In genomic region chr17:76238847-76239537, GRCh38 we compare ENCODE assay signal across 11 cellular contexts. TPM values are rescaled to one million over a fixed set of nuclear protein-coding genes. Genes with fewer than 3 reads are reported as not detected.
DNase-seq lines count a peak whose midpoint lies in the region; ATAC-seq, FAIRE-seq and TF ChIP-seq lines count a peak whose summit lies in the region.
"Had no signal": no experiment of that assay in that cellular context is flagged by ENCODE, and none has a peak within 500 bp of the region (broad histone marks: within the 10 kb centered on the region; RNA-seq: fewer than 3 reads in every experiment).

No MANE protein-coding gene starts in this region.

- POLR2A ChIA-PET in A549 (lab: Yijun Ruan, JAX) = interaction anchor here (0.6 to 1.3 kb wide), 3 partner anchors 13 to 639 kb away, joined by 3 to 6 read pairs (median 4); partner anchors contain the start of gene MRPL38
- POLR2A ChIA-PET in naive thymus-derived CD4-positive, alpha-beta T cell (lab: Charles Lee) = interaction anchor here (0.6 to 3.8 kb wide), 20 partner anchors 8 to 108 kb away, joined by 3 to 26 read pairs (median 8); partner anchors contain the start of gene UBALD2

- TF ChIP-seq EP300 in A549 (IDR thresholded peaks at IDR 0.05) = no peak

- peak overlapping the region; percentile 81 for H3K4me2 ChIP-seq in A549

- H3K9me3 ChIP-seq in A549 (no peaks in the 10 kb centered on the region), tibial artery (no peaks in the 10 kb centered on the region)
- no peaks in the 10 kb centered on the region for H3K9me3 ChIP-seq in naive thymus-derived CD4-positive, alpha-beta T cell (ENCODE audit: control insufficient read depth in 2 of 3, low read length in 3 of 3)

- peak overlapping the region; percentile 43 for H3K4me3 Mint-ChIP-seq in activated naive CD8-positive, alpha-beta T cell treated with anti-CD3 and anti-CD28 coated beads, Interleukin-2, amount 50 U/mL, for 24 hours
- peak overlapping the region; percentile 84 to 96 (median 88) for H3K4me3 Mint-ChIP-seq in naive thymus-derived CD4-positive, alpha-beta T cell

- DNase-seq in A549 (ENCODE audit: low read depth in 1 of 2, low spot score in 1 of 2) (no peak), OCI-M2 (lab: John Stamatoyannopoulos, UW; ENCODE audit: unreplicated experiment) (no peak), tibial artery (no peak), HCEC 1CT (no peak)
- no peak for DNase-seq in activated naive CD8-positive, alpha-beta T cell treated with anti-CD3 and anti-CD28 coated beads, Interleukin-2, amount 50 U/mL, for 24 hours
- DNase-seq in naive thymus-derived CD4-positive, alpha-beta T cell = no peak
- DNase-seq: NCI-H1105 treated with DMSO at 0.1 percent for 48 hours had no signal

- TF ChIP-seq RAD21 in A549 (conservative IDR thresholded peaks at IDR 0.05 in 1 of 2, IDR thresholded peaks at IDR 0.05 in 1 of 2) = no peak

- peak overlapping the region in 1 of 2 experiments; percentile 84; a peak in 3 of 6 replicates for H3K27ac ChIP-seq in A549
- peak overlapping the region; percentile 78 for H3K27ac ChIP-seq in naive thymus-derived CD4-positive, alpha-beta T cell (ENCODE audit: low read depth, low read length)
- H3K27ac ChIP-seq in tibial artery = no peak overlapping the region

- intact Hi-C loops in naive thymus-derived CD4-positive, alpha-beta T cell (cut with micrococcal nuclease) = loop anchor here (2.0 to 5.0 kb wide), 3 partner anchors 20 to 46 kb away; no protein-coding TSS in a partner anchor
- intact Hi-C loops in tibial artery (cut with DNase I; ENCODE audit: low total_unique reads) = no loop called here

- no peaks in the 10 kb centered on the region for H3K36me3 ChIP-seq in naive thymus-derived CD4-positive, alpha-beta T cell (ENCODE audit: control insufficient read depth in 2 of 3, insufficient read depth in 3 of 3, low read length in 3 of 3)
- H3K36me3 ChIP-seq in tibial artery = no peaks in the 10 kb centered on the region

- ATAC-seq in A549 (no peak), GM21447 (IDR thresholded peaks at IDR 0.05; ENCODE audit: unreplicated experiment) (no peak)
- no peak for ATAC-seq in activated naive CD8-positive, alpha-beta T cell treated with anti-CD3 and anti-CD28 coated beads, Interleukin-2, amount 50 U/mL, for 24 hours
- no peak for ATAC-seq in naive thymus-derived CD4-positive, alpha-beta T cell
- ATAC-seq: Panc1 had no signal

- peaks cover 60% of the 10 kb centered on the region for H3K4me1 Mint-ChIP-seq in activated naive CD8-positive, alpha-beta T cell treated with anti-CD3 and anti-CD28 coated beads, Interleukin-2, amount 50 U/mL, for 24 hours
- H3K4me1 Mint-ChIP-seq in naive thymus-derived CD4-positive, alpha-beta T cell = peaks cover 23 to 73% (median 69%) of the 10 kb centered on the region in 7 donors

- TF ChIP-seq CTCF in A549 (IDR thresholded peaks at IDR 0.05) (no peak), tibial artery (IDR thresholded peaks at IDR 0.05) (no peak)

- no peaks in the 10 kb centered on the region for H3K27me3 ChIP-seq in naive thymus-derived CD4-positive, alpha-beta T cell (ENCODE audit: control insufficient read depth in 2 of 2, insufficient read depth in 2 of 2, low read length in 2 of 2)
- H3K27me3 ChIP-seq in tibial artery = peaks cover 0 to 40% of the 10 kb centered on the region in 2 donors

- H3K27ac Mint-ChIP-seq in activated naive CD8-positive, alpha-beta T cell treated with anti-CD3 and anti-CD28 coated beads, Interleukin-2, amount 50 U/mL, for 24 hours = peak overlapping the region; percentile 59
- peak overlapping the region; percentile 79 to 92 (median 88) for H3K27ac Mint-ChIP-seq in naive thymus-derived CD4-positive, alpha-beta T cell

- CTCF ChIA-PET in A549 (lab: Yijun Ruan, JAX) = interaction anchor here (1.2 to 3.3 kb wide), 6 partner anchors 10 to 96 kb away, joined by 3 to 22 read pairs (median 5); no protein-coding TSS in a partner anchor
- CTCF ChIA-PET in naive thymus-derived CD4-positive, alpha-beta T cell (lab: Charles Lee) = interaction anchor here (0.8 to 2.6 kb wide), 6 partner anchors 40 to 116 kb away, joined by 3 to 11 read pairs (median 3); no protein-coding TSS in a partner anchor

- no peaks in the 10 kb centered on the region for H3K9me3 Mint-ChIP-seq in activated naive CD8-positive, alpha-beta T cell treated with anti-CD3 and anti-CD28 coated beads, Interleukin-2, amount 50 U/mL, for 24 hours
- H3K9me3 Mint-ChIP-seq in naive thymus-derived CD4-positive, alpha-beta T cell = peaks cover 0 to 3% (median 0%) of the 10 kb centered on the region in 11 donors

- WGBS in A549 (ENCODE audit: missing lambda C conversion rate) = 79% methylated on average over 11 of the region's 11 CpGs

- no peaks in the 10 kb centered on the region for H3K27me3 Mint-ChIP-seq in activated naive CD8-positive, alpha-beta T cell treated with anti-CD3 and anti-CD28 coated beads, Interleukin-2, amount 50 U/mL, for 24 hours
- H3K27me3 Mint-ChIP-seq in naive thymus-derived CD4-positive, alpha-beta T cell = peaks cover 0 to 4% (median 0%) of the 10 kb centered on the region in 5 donors

- H3K4me3 ChIP-seq in A549 = no peak overlapping the region; the same call in 2 of the 3 replicates
- H3K4me3 ChIP-seq in naive thymus-derived CD4-positive, alpha-beta T cell (ENCODE audit: low read length) = no peak overlapping the region
- H3K4me3 ChIP-seq in tibial artery = no peak overlapping the region

- H3K36me3 Mint-ChIP-seq in activated naive CD8-positive, alpha-beta T cell treated with anti-CD3 and anti-CD28 coated beads, Interleukin-2, amount 50 U/mL, for 24 hours (ENCODE audit: low read depth) = peaks cover 3% of the 10 kb centered on the region
- peaks cover 0 to 33% (median 4%) of the 10 kb centered on the region in 5 donors for H3K36me3 Mint-ChIP-seq in naive thymus-derived CD4-positive, alpha-beta T cell

- H3K4me1 ChIP-seq in A549 = peaks cover 32% of the 10 kb centered on the region
- H3K4me1 ChIP-seq in naive thymus-derived CD4-positive, alpha-beta T cell (ENCODE audit: control insufficient read depth in 2 of 2, insufficient read depth in 2 of 2, low read length in 2 of 2) = peaks cover 12 to 32% of the 10 kb centered on the region in 2 donors
- H3K4me1 ChIP-seq in tibial artery = peaks cover 0 to 21% (median 19%) of the 10 kb centered on the region in 4 donors

- no peak for FAIRE-seq in A549 (lab: Jason Lieb, UNC)
- FAIRE-seq: frontal cortex had no signal

- TF ChIP-seq POLR2A in A549 (IDR thresholded peaks at IDR 0.05; ENCODE audit: low read length) (no peak), GM18526 (IDR thresholded peaks at IDR 0.05; ENCODE audit: extremely low read depth, insufficient read length) (peak; percentile 42)

TF ChIP-seq in A549, 52 proteins besides CTCF, POLR2A, EP300 and RAD21:
- no peak for TF ChIP-seq HOXB13 (CRISPR knock-in tag; IDR thresholded peaks at IDR 0.05; ENCODE audit: low read depth)
- TF ChIP-seq GATA3 (IDR thresholded peaks at IDR 0.05; ENCODE audit: borderline replicate concordance) = no peak
- TF ChIP-seq POLR2AphosphoS2 (conservative IDR thresholded peaks at IDR 0.05; ENCODE audit: low read length) = no peak

RNA-seq across cellular contexts. Expression of gene RNF157, which starts 1.3 kb away (rescaled TPM):
- 7.2 and 8.2 TPM in 2 replicates for polyA plus RNA-seq in A549 (2011; rRNA removed)
- polyA plus RNA-seq in A549 (2012; cell fraction: cytosol; rRNA removed) = 5.1 and 6.1 TPM in 2 replicates
- polyA plus RNA-seq in A549 (2012; cell fraction: nucleus; rRNA removed) = 5.8 and 6.8 TPM in 2 replicates
- polyA plus RNA-seq in A549 (2017; fragmentation: RNase III; extraction: RNeasy Plus Mini Kit Qiagen cat#74134 plus additional on column Dnase treatment) = 6.6 to 8.5 TPM (median 8.1 TPM) in 3 replicates
- polyA minus RNA-seq in A549 (2011; rRNA and poly(A)+ RNA removed) = 8.3 and 16.6 TPM in 2 replicates
- 10 to 100 TPM; 49.2 to 96.3 (median 50.8) TPM for total RNA-seq in naive thymus-derived CD4-positive, alpha-beta T cell
- 10 to 100 TPM; 10.4 to 17.3 TPM for polyA plus RNA-seq in naive thymus-derived CD4-positive, alpha-beta T cell

RNA-seq across cellular contexts. Expression of gene UBALD2, which starts 26.2 kb away (rescaled TPM):
- polyA plus RNA-seq in A549 (2011; rRNA removed) (13.8 and 21.5 TPM in 2 replicates), A549 (2017; fragmentation: RNase III; extraction: RNeasy Plus Mini Kit Qiagen cat#74134 plus additional on column Dnase treatment) (11.4 to 12.9 TPM (median 12.8 TPM) in 3 replicates)
- 25.8 and 37.7 TPM in 2 replicates for polyA plus RNA-seq in A549 (2012; cell fraction: cytosol; rRNA removed)
- polyA plus RNA-seq in A549 (2012; cell fraction: nucleus; rRNA removed) = 22.8 and 37.0 TPM in 2 replicates
- polyA minus RNA-seq in A549 (2011; rRNA and poly(A)+ RNA removed) = 7.6 and 8.8 TPM in 2 replicates
- 100 to 1,000 TPM; 103 to 263 (median 241) TPM for total RNA-seq in naive thymus-derived CD4-positive, alpha-beta T cell
- 10 to 100 TPM in 1 of 2 donors, 1 to 10 TPM in 1; 6.9 to 11.1 TPM for polyA plus RNA-seq in naive thymus-derived CD4-positive, alpha-beta T cell
